Comparison of ENCODE assay signal across 1 cellular context in genomic region chr9:130049431-130050210, GRCh38.
TF ChIP-seq lines count a peak whose summit lies in the region.

No MANE protein-coding gene starts in this region.

TF ChIP-seq in GM23338, 12 proteins besides CTCF, POLR2A, EP300 and RAD21 (continued from another document):
- TF ChIP-seq ZNF462 (CRISPR knock-in tag; IDR thresholded peaks at IDR 0.05) (no peak), JUNB (IDR thresholded peaks at IDR 0.05; ENCODE audit: unreplicated experiment) (no peak)
